19 cellular contexts compared by ENCODE assay signal in genomic region chr5:69212022-69212421, GRCh38. TPM values are rescaled to one million over a fixed set of nuclear protein-coding genes. Genes with fewer than 3 reads are reported as not detected.
A peak's percentile ranks its signal among the peaks of the same experiment; 100 is the strongest.
DNase-seq lines count a peak whose midpoint lies in the region; ATAC-seq and TF ChIP-seq lines count a peak whose summit lies in the region.
"Had no signal": no experiment of that assay in that cellular context is flagged by ENCODE, and none has a peak within 500 bp of the region (broad histone marks: within the 10 kb centered on the region; RNA-seq: fewer than 3 reads in every experiment).

No MANE protein-coding gene starts in this region.

- H3K9me3 ChIP-seq in PC-9 (ENCODE audit: insufficient read depth, low read depth), result no peaks in the 10 kb centered on the region; the same call in 1 of the 2 replicates

- H3K36me3 ChIP-seq in PC-9 (ENCODE audit: low read depth), result no peaks in the 10 kb centered on the region

- H3K4me3 Mint-ChIP-seq in WTC11 (no peak overlapping the region), nephron progenitor cell (no peak overlapping the region)
- H3K4me3 Mint-ChIP-seq: CD14-positive monocyte had no signal

- POLR2A ChIA-PET in WTC11 (lab: Charles Lee) (interaction anchor here (0.5 kb wide), 1 partner anchor 13 kb away, joined by 4 read pairs; no protein-coding TSS in a partner anchor), PC-9 (lab: Charles Lee; ENCODE audit: unreplicated experiment) (no interaction called here)

- ATAC-seq in GM18498 (IDR thresholded peaks at IDR 0.05; ENCODE audit: unreplicated experiment) (peak; percentile 54), HG02885 (IDR thresholded peaks at IDR 0.05; ENCODE audit: poor library complexity, unreplicated experiment) (peak; percentile 55), WTC11 (no peak), HG02840 (IDR thresholded peaks at IDR 0.05; ENCODE audit: low FRiP score, unreplicated experiment) (no peak)

- no peak overlapping the region for H3K4me3 ChIP-seq in PC-9
- H3K4me3 ChIP-seq: SK-N-MC had no signal

- no peak overlapping the region for H2AFZ ChIP-seq in PC-9

- H3K9me3 Mint-ChIP-seq in WTC11 (0 out of 2 replicates have a peak, but pooled peaks cover 3% of the 10 kb centered on the region), nephron progenitor cell (no peaks in the 10 kb centered on the region)
- H3K9me3 Mint-ChIP-seq: CD14-positive monocyte had no signal

- intact Hi-C loops in PC-9 (cut with micrococcal nuclease; ENCODE audit: unreplicated experiment), result no loop called here

- no TSS peak for BruUV-seq in PC-9 (replicated peaks; lab: Mats Ljungman, UMichigan)

- H3K27me3 ChIP-seq in PC-9 (ENCODE audit: insufficient read depth, low read depth), result no peaks in the 10 kb centered on the region

- peaks cover 32% of the 10 kb centered on the region for H3K36me3 Mint-ChIP-seq in WTC11
- peaks cover 48% of the 10 kb centered on the region for H3K36me3 Mint-ChIP-seq in nephron progenitor cell (ENCODE audit: low read depth)

- CTCF ChIA-PET in WTC11 (lab: Charles Lee) (no interaction called here), PC-9 (lab: Charles Lee) (no interaction called here)

- H3K4me1 Mint-ChIP-seq in WTC11 (peaks cover 2% of the 10 kb centered on the region; the same call in 1 of the 2 replicates), nephron progenitor cell (no peaks in the 10 kb centered on the region)

- H3K27ac Mint-ChIP-seq in WTC11 (peak overlapping the region; percentile 1; the same call in 1 of the 2 replicates), nephron progenitor cell (no peak overlapping the region)

- H4K20me1 ChIP-seq in PC-9 (ENCODE audit: insufficient read depth), result no peaks in the 10 kb centered on the region

- TF ChIP-seq CTCF in GM10266 (IDR thresholded peaks at IDR 0.05; ENCODE audit: control insufficient read depth, insufficient read depth, low read depth, missing control alignments) (peak; percentile 8), WTC11 (IDR thresholded peaks at IDR 0.05) (no peak), nephron progenitor cell (IDR thresholded peaks at IDR 0.05) (no peak), PC-9 (conservative IDR thresholded peaks at IDR 0.05) (no peak)

- H3F3A ChIP-seq in PC-9 (ENCODE audit: insufficient read depth, low read depth), result peaks cover 2% of the 10 kb centered on the region

- peaks cover 6% of the 10 kb centered on the region for H3K4me1 ChIP-seq in PC-9 (replicated peaks; ENCODE audit: insufficient read depth)

- H3K9me2 ChIP-seq in PC-9 (ENCODE audit: insufficient read depth), result no peaks in the 10 kb centered on the region

- H3K27me3 Mint-ChIP-seq in WTC11 (ENCODE audit: low read depth) (no peaks in the 10 kb centered on the region), nephron progenitor cell (ENCODE audit: low read depth, poor library complexity) (no peaks in the 10 kb centered on the region)

- H3K27ac ChIP-seq in PC-9, result no peak overlapping the region
- H3K27ac ChIP-seq: SK-N-MC had no signal

- no peak overlapping the region for H3K4me2 ChIP-seq in PC-9

- DNase-seq in GM10266 (ENCODE audit: extremely low spot score) (peak; percentile 31), WTC11 (ENCODE audit: low spot score) (no peak), germinal center (ENCODE audit: low spot score) (no peak), nephron progenitor cell (no peak), PC-9 (no peak)
- DNase-seq: ACHN, AML-193, COR-L47, HCEC 1CT, KG1, NCI-H1092, NCI-H2081 treated with DMSO at 0.1 percent for 48 hours, NCI-H510A treated with DMSO at 0.1 percent for 48 hours, NCI-H82 had no signal

- no peaks in the 10 kb centered on the region for H3K79me2 ChIP-seq in PC-9 (ENCODE audit: low read depth)

TF ChIP-seq in WTC11, 78 proteins besides CTCF, POLR2A, EP300 and RAD21:
- TF ChIP-seq HMGA2 (CRISPR knock-in tag; IDR thresholded peaks at IDR 0.05), result no peak
- TF ChIP-seq MLX (CRISPR knock-in tag; IDR thresholded peaks at IDR 0.05), result no peak
- no peak for TF ChIP-seq SMAD3 (CRISPR knock-in tag; IDR thresholded peaks at IDR 0.05; ENCODE audit: borderline replicate concordance)

RNA-seq across cellular contexts. Expression of gene CENPH, which starts 22.6 kb away (rescaled TPM):
- total RNA-seq in WTC11 (2021) (79.0 to 87.4 TPM (median 86.4 TPM) in 3 replicates), PC-9 (2021) (30.1 and 45.7 TPM in 2 replicates)

RNA-seq across cellular contexts. Expression of gene CDK7, which starts 22.7 kb away (rescaled TPM):
- 50.4 to 62.7 TPM (median 51.7 TPM) in 3 replicates for total RNA-seq in WTC11 (2021)
- total RNA-seq in PC-9 (2021), result 51.6 and 60.5 TPM in 2 replicates

RNA-seq across cellular contexts. Expression of gene CCNB1, which starts 45.1 kb away (rescaled TPM):
- 277 to 312 TPM (median 282 TPM) in 3 replicates for total RNA-seq in WTC11 (2021)
- 174 and 248 TPM in 2 replicates for total RNA-seq in PC-9 (2021)

Comparison
In these comparisons a context has a peak if more than half of its experiments do, and no peak if none do; other contexts are left out.
1. ATAC-seq: peak in GM18498 (single experiment) and HG02885 (single experiment); none in WTC11 (single experiment) and HG02840 (single experiment).